Comparison of ENCODE assay signal across 8 cellular contexts in genomic region chr4:4859799-4860380, GRCh38. TPM values are rescaled to one million over a fixed set of nuclear protein-coding genes. Genes with fewer than 3 reads are reported as not detected.
DNase-seq lines count a peak whose midpoint lies in the region; ATAC-seq and TF ChIP-seq lines count a peak whose summit lies in the region.

No MANE protein-coding gene starts in this region.

- H3K27ac Mint-ChIP-seq in brain (no peak overlapping the region), memory B cell (no peak overlapping the region)

- H3K4me1 Mint-ChIP-seq in brain, result peaks cover 62% of the 10 kb centered on the region
- H3K4me1 Mint-ChIP-seq in memory B cell, result peaks cover 13% of the 10 kb centered on the region

- ATAC-seq in Right ventricle myocardium inferior (no peak), HG03354 (IDR thresholded peaks at IDR 0.05; ENCODE audit: poor library complexity, severe bottlenecking, unreplicated experiment) (peak; percentile 41), memory B cell (ENCODE audit: low read depth) (peak; percentile 15)

- H3K27me3 Mint-ChIP-seq in brain (peaks cover 45% of the 10 kb centered on the region), memory B cell (peaks cover 27% of the 10 kb centered on the region)

- DNase-seq in Right ventricle myocardium inferior (ENCODE audit: missing footprints), result peak; percentile 48
- no peak for DNase-seq in cardiac septum (ENCODE audit: low spot score)
- no peak for DNase-seq in memory B cell (ENCODE audit: low spot score in 2 of 2)
- DNase-seq in NOMO-1 treated with DMSO at 0.1 percent for 48 hours (lab: John Stamatoyannopoulos, UW; ENCODE audit: unreplicated experiment), result no peak
- DNase-seq in RPMI8226, result no peak
- DNase-seq in NCI-H1105 treated with DMSO at 0.1 percent for 48 hours (lab: John Stamatoyannopoulos, UW), result no peak

- peaks cover 20% of the 10 kb centered on the region for H3K36me3 Mint-ChIP-seq in brain
- H3K36me3 Mint-ChIP-seq in memory B cell, result peaks cover 10% of the 10 kb centered on the region

- intact Hi-C loops in Right ventricle myocardium inferior (cut with DNase I), result no loop called here
- intact Hi-C loops in cardiac septum (cut with DNase I), result loop anchor here (10.0 kb wide), 1 partner anchor 375 kb away; no protein-coding TSS in a partner anchor

- no peak for TF ChIP-seq CTCF in brain (conservative IDR thresholded peaks at IDR 0.05)

- H3K4me3 Mint-ChIP-seq in brain (peak overlapping the region in 3 of 5 experiments; percentile 48 to 97 (median 89)), memory B cell (no peak overlapping the region)

- H3K9me3 Mint-ChIP-seq in brain, result peaks cover 0 to 25% (median 4%) of the 10 kb centered on the region in 5 experiments
- peaks cover 1% of the 10 kb centered on the region for H3K9me3 Mint-ChIP-seq in memory B cell

RNA-seq across cellular contexts. Expression of gene MSX1, which starts 0.4 kb away (rescaled TPM):
- 2.7 TPM for total RNA-seq in Right ventricle myocardium inferior
- total RNA-seq in cardiac septum, result 5.0 TPM
- 4.8 TPM for polyA plus RNA-seq in brain (ENCODE audit: insufficient read depth, low read depth, low replicate concordance)
